In genomic region chr1:229298887-229299503, GRCh38 we compare ENCODE assay signal across 1 cellular context.
A peak's percentile ranks its signal among the peaks of the same experiment; 100 is the strongest.
TF ChIP-seq lines count a peak whose summit lies in the region.

No MANE protein-coding gene starts in this region.

TF ChIP-seq in HepG2, 621 proteins besides CTCF, POLR2A, EP300 and RAD21 (continued from another document and continues in another):
- TF ChIP-seq RERE (CRISPR knock-in tag; IDR thresholded peaks at IDR 0.05; ENCODE audit: low read depth): peak; percentile 33; the same call in 1 of the 2 replicates
- no peak for TF ChIP-seq DMAP1 (CRISPR knock-in tag; IDR thresholded peaks at IDR 0.05)
- no peak for TF ChIP-seq HDAC6 (IDR thresholded peaks at IDR 0.05; ENCODE audit: low read depth, low read length)
- no peak for TF ChIP-seq ATF7 (IDR thresholded peaks at IDR 0.05)
- TF ChIP-seq ATF7 (CRISPR knock-in tag; IDR thresholded peaks at IDR 0.05): no peak
- TF ChIP-seq YY1 (IDR thresholded peaks at IDR 0.05; ENCODE audit: insufficient read depth, insufficient replicate concordance, low read depth, low read length): no peak
- TF ChIP-seq SMAD9 (CRISPR knock-in tag; IDR thresholded peaks at IDR 0.05): no peak
- no peak for TF ChIP-seq TBL1XR1 (IDR thresholded peaks at IDR 0.05; ENCODE audit: borderline replicate concordance, low read length, partially characterized antibody)
- no peak for TF ChIP-seq PBX3 (CRISPR knock-in tag; IDR thresholded peaks at IDR 0.05; ENCODE audit: borderline replicate concordance)
- no peak for TF ChIP-seq SRSF4 (IDR thresholded peaks at IDR 0.05; ENCODE audit: low read depth, low read length, poor library complexity, severe bottlenecking)
- TF ChIP-seq ATF5 (CRISPR knock-in tag; IDR thresholded peaks at IDR 0.05; ENCODE audit: low read depth): no peak
- no peak for TF ChIP-seq ZNF709 (CRISPR knock-in tag; IDR thresholded peaks at IDR 0.05)
- TF ChIP-seq ZNF597 (CRISPR knock-in tag; IDR thresholded peaks at IDR 0.05): no peak
- TF ChIP-seq SMC3 (IDR thresholded peaks at IDR 0.05; ENCODE audit: low read length): no peak
- no peak for TF ChIP-seq MAFG (CRISPR knock-in tag; IDR thresholded peaks at IDR 0.05)
- TF ChIP-seq NR0B2 (CRISPR knock-in tag; IDR thresholded peaks at IDR 0.05): no peak
- no peak for TF ChIP-seq HNRNPH1 (optimal IDR thresholded peaks at IDR 0.05; ENCODE audit: low read depth, low read length)
- TF ChIP-seq KDM6A (CRISPR knock-in tag; IDR thresholded peaks at IDR 0.05; ENCODE audit: low read depth): peak; percentile 83
- peak; percentile 5; the same call in 1 of the 2 replicates for TF ChIP-seq STAG1 (CRISPR knock-in tag; IDR thresholded peaks at IDR 0.05)
- TF ChIP-seq CENPT (CRISPR knock-in tag; IDR thresholded peaks at IDR 0.05; ENCODE audit: low read depth): no peak
- TF ChIP-seq ZZZ3 (CRISPR knock-in tag; IDR thresholded peaks at IDR 0.05; ENCODE audit: borderline replicate concordance): no peak
- no peak for TF ChIP-seq ZNF180 (CRISPR knock-in tag; IDR thresholded peaks at IDR 0.05; ENCODE audit: borderline replicate concordance, low read depth)
- no peak for TF ChIP-seq ELF4 (CRISPR knock-in tag; IDR thresholded peaks at IDR 0.05; ENCODE audit: borderline replicate concordance)
- TF ChIP-seq CCAR2 (optimal IDR thresholded peaks at IDR 0.05; ENCODE audit: low read depth, low read length): no peak
- no peak for TF ChIP-seq KMT2A (CRISPR knock-in tag; IDR thresholded peaks at IDR 0.05)
- no peak for TF ChIP-seq TAF1 (CRISPR knock-in tag; IDR thresholded peaks at IDR 0.05)
- no peak for TF ChIP-seq CEBPB (IDR thresholded peaks at IDR 0.05; ENCODE audit: borderline replicate concordance, low read depth, low read length)
- TF ChIP-seq ZNF282 (IDR thresholded peaks at IDR 0.05; ENCODE audit: partially characterized antibody): no peak
- TF ChIP-seq MIXL1 (CRISPR knock-in tag; IDR thresholded peaks at IDR 0.05): peak; percentile 88; the same call in 1 of the 2 replicates
- 0 out of 2 replicates have a peak, but pooled peaks have one; percentile 45 for TF ChIP-seq ATF2 (CRISPR knock-in tag; IDR thresholded peaks at IDR 0.05)
- TF ChIP-seq CSRNP1 (CRISPR knock-in tag; IDR thresholded peaks at IDR 0.05): no peak
- TF ChIP-seq KDM2A (CRISPR knock-in tag; IDR thresholded peaks at IDR 0.05; ENCODE audit: borderline replicate concordance, low read depth): no peak
- TF ChIP-seq ATF1 (CRISPR knock-in tag; IDR thresholded peaks at IDR 0.05): peak; percentile 45; the same call in 1 of the 2 replicates
- TF ChIP-seq NFKB2 (CRISPR knock-in tag; IDR thresholded peaks at IDR 0.05; ENCODE audit: borderline replicate concordance): no peak
- TF ChIP-seq HOXA3 (CRISPR knock-in tag; IDR thresholded peaks at IDR 0.05): peak; percentile 64; the same call in 1 of the 2 replicates
- TF ChIP-seq ZNF609 (CRISPR knock-in tag; IDR thresholded peaks at IDR 0.05; ENCODE audit: borderline replicate concordance): peak; percentile 37; the same call in 1 of the 2 replicates
- TF ChIP-seq NR2F1 (CRISPR knock-in tag; IDR thresholded peaks at IDR 0.05): peak in 1 of 2 experiments; percentile 53; a peak in 2 of 4 replicates
- TF ChIP-seq RARG (CRISPR knock-in tag; IDR thresholded peaks at IDR 0.05; ENCODE audit: low read depth): no peak
- TF ChIP-seq KDM1A (CRISPR knock-in tag; IDR thresholded peaks at IDR 0.05): peak; percentile 91
- no peak for TF ChIP-seq NFKBIZ (CRISPR knock-in tag; IDR thresholded peaks at IDR 0.05)
- no peak for TF ChIP-seq CREB3 (CRISPR knock-in tag; IDR thresholded peaks at IDR 0.05)
- no peak for TF ChIP-seq ZMYM2 (CRISPR knock-in tag; IDR thresholded peaks at IDR 0.05)
- TF ChIP-seq SRY (CRISPR knock-in tag; IDR thresholded peaks at IDR 0.05): no peak
- no peak for TF ChIP-seq NPAS2 (CRISPR knock-in tag; IDR thresholded peaks at IDR 0.05; ENCODE audit: borderline replicate concordance)
- TF ChIP-seq CBX5 (CRISPR knock-in tag; IDR thresholded peaks at IDR 0.05; ENCODE audit: borderline replicate concordance): no peak
- no peak for TF ChIP-seq ZNF605 (CRISPR knock-in tag; IDR thresholded peaks at IDR 0.05)
- peak; percentile 86 for TF ChIP-seq ISL2 (CRISPR knock-in tag; IDR thresholded peaks at IDR 0.05)
- TF ChIP-seq TCF7 (IDR thresholded peaks at IDR 0.05; ENCODE audit: low read depth): peak; percentile 85
- TF ChIP-seq ARNT2 (CRISPR knock-in tag; IDR thresholded peaks at IDR 0.05; ENCODE audit: low read depth): 0 out of 2 replicates have a peak, but pooled peaks have one; percentile 25
- no peak for TF ChIP-seq SIN3B (IDR thresholded peaks at IDR 0.05; ENCODE audit: low read length)
- peak; percentile 76; the same call in 1 of the 2 replicates for TF ChIP-seq NR2F2 (IDR thresholded peaks at IDR 0.05; ENCODE audit: borderline replicate concordance, low read depth)
